In genomic region chr1:58848818-58849411, GRCh38 we compare ENCODE assay signal across 9 cellular contexts.
A peak's percentile ranks its signal among the peaks of the same experiment; 100 is the strongest.
DNase-seq lines count a peak whose midpoint lies in the region; ATAC-seq and TF ChIP-seq lines count a peak whose summit lies in the region.
"Had no signal": no experiment of that assay in that cellular context is flagged by ENCODE, and none has a peak within 500 bp of the region (broad histone marks: within the 10 kb centered on the region; RNA-seq: fewer than 3 reads in every experiment).

No MANE protein-coding gene starts in this region.

- TF ChIP-seq CTCF in hepatocyte (IDR thresholded peaks at IDR 0.05; ENCODE audit: poor library complexity) (no peak), stomach (IDR thresholded peaks at IDR 0.05) (no peak)

- H3K4me2 ChIP-seq in hepatocyte, result no peak overlapping the region
- H3K4me2 ChIP-seq: BLaER1 had no signal

- intact Hi-C loops in stomach (cut with DNase I; ENCODE audit: low total_unique reads), result no loop called here

- peak; percentile 46 for DNase-seq in NCI-H146 (lab: John Stamatoyannopoulos, UW)
- no peak for DNase-seq in NCI-H146 treated with DMSO at 0.1 percent for 48 hours (lab: John Stamatoyannopoulos, UW; ENCODE audit: unreplicated experiment)
- peak; percentile 90 for DNase-seq in amniotic stem cell (lab: John Stamatoyannopoulos, UW)
- peak; percentile 67 for DNase-seq in hepatocyte (ENCODE audit: low spot score)
- DNase-seq in stomach, result peak; percentile 53

- WGBS in hepatocyte (ENCODE audit: low lambda C conversion rate, missing lambda C conversion rate), result 63% methylated on average over 9 of the region's 9 CpGs
- WGBS in stomach, 5 donors, result 20 to 30% (median 27%) methylated on average over 9 of the region's 9 CpGs

- H4K20me1 ChIP-seq in hepatocyte (ENCODE audit: insufficient read depth, poor library complexity, severe bottlenecking), result no peaks in the 10 kb centered on the region
- H4K20me1 ChIP-seq: BLaER1 had no signal

- ATAC-seq in GM18498 (IDR thresholded peaks at IDR 0.05; ENCODE audit: unreplicated experiment) (no peak), GM21576 (IDR thresholded peaks at IDR 0.05; ENCODE audit: unreplicated experiment) (no peak), HG02981 (IDR thresholded peaks at IDR 0.05; ENCODE audit: unreplicated experiment) (no peak)

- TF ChIP-seq POLR2A in stomach (IDR thresholded peaks at IDR 0.05), result no peak

- H3K27ac ChIP-seq in hepatocyte (peak overlapping the region; percentile 48), stomach (peak overlapping the region in 3 of 5 donors; percentile 1 to 73 (median 63))
- H3K27ac ChIP-seq: BLaER1 had no signal

- no peak overlapping the region for H3K4me3 ChIP-seq in hepatocyte
- H3K4me3 ChIP-seq in stomach, result no peak overlapping the region
- H3K4me3 ChIP-seq: BLaER1 had no signal

- H3K9me3 ChIP-seq in hepatocyte (ENCODE audit: low read depth) (no peaks in the 10 kb centered on the region), stomach (no peaks in the 10 kb centered on the region)
- H3K9me3 ChIP-seq: BLaER1 had no signal

- H2AFZ ChIP-seq in hepatocyte, result no peak overlapping the region

- H3K9me2 ChIP-seq in hepatocyte (replicated peaks; ENCODE audit: insufficient read depth), result no peaks in the 10 kb centered on the region

- no peaks in the 10 kb centered on the region for H3K79me2 ChIP-seq in hepatocyte

- H3K27me3 ChIP-seq in hepatocyte (no peaks in the 10 kb centered on the region), stomach (no peaks in the 10 kb centered on the region)
- H3K27me3 ChIP-seq: BLaER1 had no signal

- H3K4me1 ChIP-seq in hepatocyte (ENCODE audit: insufficient read depth) (peaks cover 2% of the 10 kb centered on the region), stomach (peaks cover 0 to 23% (median 9%) of the 10 kb centered on the region in 4 donors)
- H3K4me1 ChIP-seq: BLaER1 had no signal

- TF ChIP-seq EP300 in stomach (IDR thresholded peaks at IDR 0.05), result no peak

- H3K36me3 ChIP-seq in hepatocyte (replicated peaks; ENCODE audit: insufficient read depth, low read depth), result no peaks in the 10 kb centered on the region
- H3K36me3 ChIP-seq in stomach, result no peaks in the 10 kb centered on the region
- H3K36me3 ChIP-seq: BLaER1 had no signal
